Comparison of ENCODE assay signal across 8 cellular contexts in genomic region chr12:133081408-133081806, GRCh38. TPM values are rescaled to one million over a fixed set of nuclear protein-coding genes. Genes with fewer than 3 reads are reported as not detected.
DNase-seq lines count a peak whose midpoint lies in the region; ATAC-seq and TF ChIP-seq lines count a peak whose summit lies in the region.

No MANE protein-coding gene starts in this region.

- TF ChIP-seq CTCF in heart left ventricle (IDR thresholded peaks at IDR 0.05) (no peak), ascending aorta (IDR thresholded peaks at IDR 0.05) (no peak), upper lobe of left lung (IDR thresholded peaks at IDR 0.05) (no peak)

- H3K4me3 ChIP-seq in heart left ventricle (peak overlapping the region; percentile 53 to 96 (median 84)), ascending aorta (peak overlapping the region; percentile 71 to 91), upper lobe of left lung (peak overlapping the region; percentile 55 to 88 (median 74))

- intact Hi-C loops in heart left ventricle (cut with DNase I) (loop anchor here in 6 of 10 donors (2.0 to 5.0 kb wide), 6 partner anchors 44 to 95 kb away; partner anchors contain the start of genes ZNF10 (in 2 of the 6), ZNF26 (in 2 of the 6), ZNF84 (in 2 of the 6) and ZNF891 (in 2 of the 6)), left cardiac atrium (cut with DNase I) (loop anchor here in 1 of 2 donors (2.0 kb wide), 2 partner anchors 45 to 49 kb away; partner anchors contain the start of genes ZNF10, ZNF84 and ZNF891), ascending aorta (cut with DNase I) (no loop called here)

- no peak for TF ChIP-seq EP300 in upper lobe of left lung (IDR thresholded peaks at IDR 0.05)

- peaks cover 0 to 85% (median 76%) of the 10 kb centered on the region in 12 donors for H3K9me3 ChIP-seq in heart left ventricle
- H3K9me3 ChIP-seq in ascending aorta = peaks cover 68 to 86% of the 10 kb centered on the region in 2 donors
- H3K9me3 ChIP-seq in upper lobe of left lung = peaks cover 57 to 79% (median 75%) of the 10 kb centered on the region in 4 donors

- H3K4me1 ChIP-seq in heart left ventricle = peaks cover 0 to 22% (median 9%) of the 10 kb centered on the region in 12 donors
- H3K4me1 ChIP-seq in ascending aorta = no peaks in the 10 kb centered on the region
- peaks cover 9 to 12% (median 9%) of the 10 kb centered on the region in 4 donors for H3K4me1 ChIP-seq in upper lobe of left lung

- DNase-seq in heart left ventricle = peak in 2 of 5 donors; percentile 6 to 19
- no peak for DNase-seq in left cardiac atrium
- DNase-seq in ascending aorta (ENCODE audit: low spot score in 2 of 2) = no peak
- peak; percentile 23 for DNase-seq in left kidney (ENCODE audit: low read depth, low spot score)
- DNase-seq in upper lobe of left lung = peak in 1 of 2 donors; percentile 21
- no peak for DNase-seq in GOT3 (lab: John Stamatoyannopoulos, UW)
- no peak for DNase-seq in epidermal melanocyte (ENCODE audit: insufficient read length, low spot score)

- no peak for TF ChIP-seq POLR2A in heart left ventricle (IDR thresholded peaks at IDR 0.05)
- TF ChIP-seq POLR2A in upper lobe of left lung (IDR thresholded peaks at IDR 0.05) = no peak

- no peak for ATAC-seq in heart left ventricle
- ATAC-seq in left cardiac atrium = no peak
- ATAC-seq in upper lobe of left lung (ENCODE audit: low FRiP score in 2 of 2) = no peak
- ATAC-seq in HG02852 (IDR thresholded peaks at IDR 0.05; ENCODE audit: unreplicated experiment) = no peak

- H3K36me3 ChIP-seq in heart left ventricle (peaks cover 11 to 48% (median 41%) of the 10 kb centered on the region in 9 donors), ascending aorta (peaks cover 36 to 48% of the 10 kb centered on the region in 2 donors), upper lobe of left lung (peaks cover 24 to 45% (median 40%) of the 10 kb centered on the region in 4 donors)

- H3K27me3 ChIP-seq in heart left ventricle (no peaks in the 10 kb centered on the region), ascending aorta (no peaks in the 10 kb centered on the region), upper lobe of left lung (no peaks in the 10 kb centered on the region)

- peak overlapping the region in 11 of 12 donors; percentile 91 to 99 (median 97) for H3K27ac ChIP-seq in heart left ventricle
- H3K27ac ChIP-seq in ascending aorta = peak overlapping the region; percentile 95 to 97
- peak overlapping the region; percentile 95 to 98 (median 96) for H3K27ac ChIP-seq in upper lobe of left lung

- WGBS in heart left ventricle, 4 donors = 45 to 59% (median 55%) methylated on average over 9 of the region's 9 CpGs
- 66 to 69% methylated on average over 9 of the region's 9 CpGs for WGBS in upper lobe of left lung, 2 donors

RNA-seq across cellular contexts. Expression of gene ZNF140, which starts 0.7 kb away (rescaled TPM):
- 10 to 100 TPM in 2 of 9 donors, 1 to 10 TPM in 7; 6.5 to 13.0 (median 8.7) TPM for total RNA-seq in heart left ventricle
- 10 to 100 TPM in 1 of 2 donors, 1 to 10 TPM in 1; 7.9 to 11.4 TPM for polyA plus RNA-seq in heart left ventricle
- 10 to 100 TPM in 1 of 2 donors, 1 to 10 TPM in 1; 7.4 to 10.6 TPM for total RNA-seq in left cardiac atrium
- 11.6 TPM for total RNA-seq in ascending aorta
- total RNA-seq in upper lobe of left lung = 10 to 100 TPM in 5 of 6 donors, 1 to 10 TPM in 1; 3.9 to 15.2 (median 13.0) TPM

RNA-seq across cellular contexts. Expression of gene ZNF84, which starts 44.1 kb away (rescaled TPM):
- total RNA-seq in heart left ventricle = 10 to 100 TPM; 11.0 to 24.0 (median 15.9) TPM
- polyA plus RNA-seq in heart left ventricle = 1 to 10 TPM; 6.7 to 6.9 TPM
- total RNA-seq in left cardiac atrium = 10 to 100 TPM; 15.5 to 18.3 TPM
- total RNA-seq in ascending aorta = 2.7 TPM
- 10 to 100 TPM in 5 of 6 donors, 1 to 10 TPM in 1; 6.9 to 37.2 (median 18.3) TPM for total RNA-seq in upper lobe of left lung

RNA-seq across cellular contexts. Expression of gene ZNF891, which starts 48.7 kb away (rescaled TPM):
- total RNA-seq in heart left ventricle (1 to 10 TPM in 5 of 9 donors, under 1 TPM in 4; 0.60 to 1.3 (median 1.0) TPM), left cardiac atrium (1 to 10 TPM; 1.2 to 1.3 TPM), ascending aorta (2.0 TPM), upper lobe of left lung (1 to 10 TPM; 1.1 to 5.2 (median 1.7) TPM)
- polyA plus RNA-seq in heart left ventricle = under 1 TPM; 0.49 to 0.80 TPM

RNA-seq across cellular contexts. Expression of gene ZNF10, which starts 49.0 kb away (rescaled TPM):
- total RNA-seq in heart left ventricle = 1 to 10 TPM; 4.8 to 9.9 (median 8.1) TPM
- polyA plus RNA-seq in heart left ventricle = 1 to 10 TPM; 4.8 to 5.9 TPM
- total RNA-seq in left cardiac atrium = 10 to 100 TPM in 1 of 2 donors, 1 to 10 TPM in 1; 5.8 to 10.2 TPM
- 3.8 TPM for total RNA-seq in ascending aorta
- total RNA-seq in upper lobe of left lung = 10 to 100 TPM in 2 of 6 donors, 1 to 10 TPM in 4; 1.1 to 16.8 (median 7.7) TPM
